ENCODE assay signal across 8 cellular contexts in the genomic region with DNA sequence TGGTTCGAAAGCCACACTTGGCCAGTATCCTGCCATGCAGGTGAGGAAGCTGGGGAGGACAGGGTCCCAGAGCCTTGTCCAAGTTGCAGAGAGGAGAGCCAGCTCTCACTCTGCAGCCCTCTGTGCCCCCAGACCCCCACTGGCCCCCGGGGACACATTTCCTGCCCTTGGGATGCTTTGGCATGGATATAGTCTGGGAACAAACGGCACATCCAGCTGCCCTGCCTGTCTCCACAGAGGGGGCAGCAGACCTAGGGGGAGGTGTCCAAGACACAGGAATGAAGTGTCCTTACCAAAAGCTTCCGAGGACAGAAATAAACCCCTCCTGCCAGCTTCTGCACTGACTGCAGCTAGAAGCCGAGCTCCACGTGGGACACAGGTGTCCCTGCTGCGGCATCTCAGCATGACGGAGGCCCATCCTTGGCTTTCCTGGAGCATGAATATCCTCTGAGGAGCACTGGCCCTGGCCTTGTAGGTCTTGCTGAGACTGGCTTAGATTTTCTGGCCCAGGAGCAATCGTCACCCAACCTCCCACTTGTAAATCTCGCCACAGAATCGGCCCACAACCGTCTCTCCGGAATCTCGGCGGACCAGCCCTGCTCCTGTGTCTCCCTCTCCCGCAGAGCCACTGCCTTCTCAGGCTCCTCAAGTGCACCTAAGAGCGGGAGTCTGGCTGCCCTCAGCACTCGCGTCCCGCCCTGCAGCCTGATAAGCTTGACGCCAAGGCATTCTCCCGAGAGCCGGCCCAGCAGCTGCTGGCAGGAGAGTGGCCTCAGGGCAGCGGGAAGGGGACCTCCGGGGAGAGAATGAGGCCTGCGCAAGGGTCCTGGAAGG. TPM values are rescaled to one million over a fixed set of nuclear protein-coding genes. Genes with fewer than 3 reads are reported as not detected.
A peak's percentile ranks its signal among the peaks of the same experiment; 100 is the strongest.
DNase-seq lines count a peak whose midpoint lies in the region; ATAC-seq and TF ChIP-seq lines count a peak whose summit lies in the region.

No MANE protein-coding gene starts in this region.

- H4K20me1 ChIP-seq in fibroblast of lung (ENCODE audit: control insufficient read depth, extremely low read depth, insufficient read depth, low read length), result no peaks in the 10 kb centered on the region
- H4K20me1 ChIP-seq in neural cell (ENCODE audit: insufficient read depth), result no peaks in the 10 kb centered on the region

- no peaks in the 10 kb centered on the region for H3K9me3 ChIP-seq in fibroblast of lung (ENCODE audit: control insufficient read depth, insufficient read depth, low read depth, low read length)
- H3K9me3 ChIP-seq in neural cell (ENCODE audit: low read length), result no peaks in the 10 kb centered on the region

- POLR2A ChIA-PET in activated B cell treated with CpG ODN at 0.5 μM for 24 hours (lab: Charles Lee), result interaction anchor here (0.6 to 1.6 kb wide), 10 partner anchors 41 to 1151 kb away, joined by 3 to 8 read pairs (median 3); a partner anchor contains a TSS

- H3K27me3 ChIP-seq in fibroblast of lung (ENCODE audit: control insufficient read depth, insufficient read depth, low read length) (no peaks in the 10 kb centered on the region), neural cell (ENCODE audit: insufficient read depth, low read depth, low read length) (no peaks in the 10 kb centered on the region)

- no peak for TF ChIP-seq RAD21 in neural cell (conservative IDR thresholded peaks at IDR 0.05)

- H3K36me3 Mint-ChIP-seq in Calu3 (ENCODE audit: insufficient read depth, unreplicated experiment) (peaks cover 83% of the 10 kb centered on the region), activated B cell treated with CpG ODN at 0.5 μM for 24 hours (ENCODE audit: low read depth) (no peaks in the 10 kb centered on the region)

- no peak for TF ChIP-seq CTCF in Calu3 (IDR thresholded peaks at IDR 0.05; ENCODE audit: unreplicated experiment)
- TF ChIP-seq CTCF in activated B cell treated with CpG ODN at 0.5 μM for 24 hours (IDR thresholded peaks at IDR 0.05), result no peak
- TF ChIP-seq CTCF in fibroblast of lung (conservative IDR thresholded peaks at IDR 0.05 in 1 of 2, IDR thresholded peaks at IDR 0.05 in 1 of 2; ENCODE audit: low read depth in 1 of 2, low read length in 2 of 2), result no peak
- no peak for TF ChIP-seq CTCF in neural cell (IDR thresholded peaks at IDR 0.05; ENCODE audit: poor library complexity, severe bottlenecking)

- ATAC-seq in HG03135 (IDR thresholded peaks at IDR 0.05; ENCODE audit: unreplicated experiment) (peak; percentile 2), activated B cell treated with CpG ODN at 0.5 μM for 24 hours (ENCODE audit: low read depth) (no peak), HG03469 (IDR thresholded peaks at IDR 0.05; ENCODE audit: unreplicated experiment) (no peak)

- peaks cover 6% of the 10 kb centered on the region for H3K36me3 ChIP-seq in fibroblast of lung (ENCODE audit: control insufficient read depth, insufficient read depth, low read length)
- no peaks in the 10 kb centered on the region for H3K36me3 ChIP-seq in neural cell (ENCODE audit: insufficient read depth, low read length)

- TSS peak; percentile 34 for BruUV-seq in Calu3 (replicated peaks; lab: Mats Ljungman, UMichigan)

- H3K4me2 ChIP-seq in fibroblast of lung (ENCODE audit: extremely low read depth, insufficient read depth, low read length) (peak overlapping the region; percentile 98), neural cell (ENCODE audit: low read length) (peak overlapping the region; percentile 92)

- DNase-seq in Calu3 (no peak), activated B cell treated with CpG ODN at 0.5 μM for 24 hours (no peak), fibroblast of lung (ENCODE audit: low read depth in 2 of 2) (peak; percentile 48 to 49), midbrain (lab: John Stamatoyannopoulos, UW) (no peak)
- DNase-seq in activated CD4-positive, CD25-positive, alpha-beta regulatory T cell (lab: John Stamatoyannopoulos, UW), result no peak

- H3K4me3 ChIP-seq in fibroblast of lung (replicated peaks in 1 of 4; ENCODE audit: control extremely low read depth in 1 of 4, insufficient read depth in 1 of 4, low read depth in 3 of 4, low read length in 4 of 4), result peak overlapping the region; percentile 55 to 86 (median 82)
- peak overlapping the region; percentile 97 for H3K4me3 ChIP-seq in neural cell (ENCODE audit: low read length)

- peak overlapping the region; percentile 92 for H3K9ac ChIP-seq in fibroblast of lung (ENCODE audit: insufficient read depth, low read length)
- H3K9ac ChIP-seq in neural cell (ENCODE audit: low read length), result peak overlapping the region; percentile 86

- H2AFZ ChIP-seq in fibroblast of lung (ENCODE audit: low read length), result no peak overlapping the region
- H2AFZ ChIP-seq in neural cell (ENCODE audit: low read depth, low read length), result peak overlapping the region; percentile 14

- intact Hi-C loops in Calu3 (cut with micrococcal nuclease; ENCODE audit: unreplicated experiment), result loop anchor here (10.0 kb wide), 1 partner anchor 108 kb away; a partner anchor contains a TSS
- intact Hi-C loops in activated B cell treated with CpG ODN at 0.5 μM for 24 hours (cut with micrococcal nuclease), result loop anchor here (1.0 to 5.0 kb wide), 11 partner anchors 41 to 1086 kb away; a partner anchor contains a TSS

- no peaks in the 10 kb centered on the region for H3K9me2 ChIP-seq in neural cell (ENCODE audit: insufficient read depth, low read length)

- peaks cover 46% of the 10 kb centered on the region for H3K79me2 ChIP-seq in fibroblast of lung (ENCODE audit: control insufficient read depth, insufficient read depth, low read length)
- peaks cover 16% of the 10 kb centered on the region for H3K79me2 ChIP-seq in neural cell (replicated peaks; ENCODE audit: insufficient read depth, low read length)

- CTCF ChIA-PET in Calu3 (lab: Charles Lee), result interaction anchor here (0.5 to 0.7 kb wide), 3 partner anchors 59 to 612 kb away, joined by 3 to 4 read pairs (median 3); no protein-coding TSS in a partner anchor
- CTCF ChIA-PET in activated B cell treated with CpG ODN at 0.5 μM for 24 hours (lab: Charles Lee), result interaction anchor here (1.3 kb wide), 1 partner anchor 134 kb away, joined by 3 read pairs; no protein-coding TSS in a partner anchor

- no peaks in the 10 kb centered on the region for H3K27me3 Mint-ChIP-seq in Calu3 (ENCODE audit: unreplicated experiment)
- no peaks in the 10 kb centered on the region for H3K27me3 Mint-ChIP-seq in activated B cell treated with CpG ODN at 0.5 μM for 24 hours

- H3K27ac Mint-ChIP-seq in Calu3 (ENCODE audit: unreplicated experiment) (peak overlapping the region; percentile 56), activated B cell treated with CpG ODN at 0.5 μM for 24 hours (peak overlapping the region; percentile 82)

- no peaks in the 10 kb centered on the region for H3F3A ChIP-seq in neural cell (ENCODE audit: insufficient read depth, low read length, poor library complexity, severe bottlenecking)

- H3K4me3 Mint-ChIP-seq in Calu3 (ENCODE audit: low read depth, unreplicated experiment) (peak overlapping the region; percentile 92), activated B cell treated with CpG ODN at 0.5 μM for 24 hours (peak overlapping the region; percentile 86)

- H3K4me1 Mint-ChIP-seq in Calu3 (ENCODE audit: low read depth, unreplicated experiment), result peaks cover 38% of the 10 kb centered on the region
- H3K4me1 Mint-ChIP-seq in activated B cell treated with CpG ODN at 0.5 μM for 24 hours, result peaks cover 43% of the 10 kb centered on the region

- H3K9me3 Mint-ChIP-seq in Calu3 (ENCODE audit: low read depth, unreplicated experiment), result no peaks in the 10 kb centered on the region
- H3K9me3 Mint-ChIP-seq in activated B cell treated with CpG ODN at 0.5 μM for 24 hours, result no peaks in the 10 kb centered on the region

- peak overlapping the region; percentile 90 for H3K27ac ChIP-seq in fibroblast of lung (ENCODE audit: insufficient read depth, low read length)
- H3K27ac ChIP-seq in neural cell (ENCODE audit: low read length), result peak overlapping the region; percentile 86

- H3K4me1 ChIP-seq in fibroblast of lung (ENCODE audit: control insufficient read depth, extremely low read depth, insufficient read depth, low read length), result peaks cover 14% of the 10 kb centered on the region

- no peak for TF ChIP-seq EP300 in neural cell (conservative IDR thresholded peaks at IDR 0.05; ENCODE audit: poor library complexity, severe bottlenecking)

TF ChIP-seq in neural cell, 6 proteins besides CTCF, POLR2A, EP300 and RAD21 (continues in another document):
- TF ChIP-seq MXI1 (conservative IDR thresholded peaks at IDR 0.05; ENCODE audit: poor library complexity, severe bottlenecking), result no peak

RNA-seq across cellular contexts. Expression of a gene that starts 1.1 kb away (rescaled TPM):
- total RNA-seq in Calu3 (2022) (108 and 120 TPM in 2 replicates), activated B cell treated with CpG ODN at 0.5 μM for 24 hours (77.0 and 95.1 TPM in 2 replicates), fibroblast of lung (16.4 and 21.3 TPM in 2 replicates)
- polyA plus RNA-seq in fibroblast of lung (4.1 and 7.8 TPM in 2 replicates), neural cell (11.5 and 15.6 TPM in 2 replicates)
- 11.5 and 21.2 TPM in 2 replicates for polyA plus RNA-seq in fibroblast of lung (2012)
- polyA minus RNA-seq in fibroblast of lung (ENCODE audit: low replicate concordance) (9.6 and 15.3 TPM in 2 replicates), neural cell (19.0 and 21.2 TPM in 2 replicates)

RNA-seq across cellular contexts. Expression of a gene that starts 33.8 kb away (rescaled TPM):
- not detected in 2 replicates for total RNA-seq in Calu3 (2022)
- total RNA-seq in activated B cell treated with CpG ODN at 0.5 μM for 24 hours, result not detected in 2 replicates
- total RNA-seq in fibroblast of lung, result not detected in 2 replicates
- not detected in 2 replicates for polyA plus RNA-seq in fibroblast of lung
- polyA plus RNA-seq in fibroblast of lung (2012), result not detected in 2 replicates
- not detected in 2 replicates for polyA minus RNA-seq in fibroblast of lung (ENCODE audit: low replicate concordance)
- not detected in 2 replicates for polyA plus RNA-seq in neural cell
- not detected in 2 replicates for polyA minus RNA-seq in neural cell

RNA-seq across cellular contexts. Expression of a gene that starts 40.4 kb away (rescaled TPM):
- not detected in 2 replicates for total RNA-seq in Calu3 (2022)
- total RNA-seq in activated B cell treated with CpG ODN at 0.5 μM for 24 hours, result 0.83 and 1.0 TPM in 2 replicates
- 2.1 and 3.3 TPM in 2 replicates for total RNA-seq in fibroblast of lung
- polyA plus RNA-seq in fibroblast of lung, result 0.34 and 0.66 TPM in 2 replicates
- 1.0 and 1.5 TPM in 2 replicates for polyA plus RNA-seq in fibroblast of lung (2012)
- 0.30 and 0.63 TPM in 2 replicates for polyA minus RNA-seq in fibroblast of lung (ENCODE audit: low replicate concordance)
- not detected in 2 replicates for polyA plus RNA-seq in neural cell
- polyA minus RNA-seq in neural cell, result not detected in 2 replicates

RNA-seq across cellular contexts. Expression of a gene that starts 43.4 kb away (rescaled TPM):
- total RNA-seq in Calu3 (2022) (101 and 106 TPM in 2 replicates), activated B cell treated with CpG ODN at 0.5 μM for 24 hours (46.7 and 53.1 TPM in 2 replicates), fibroblast of lung (20.5 and 22.3 TPM in 2 replicates)
- polyA plus RNA-seq in fibroblast of lung (11.2 and 13.0 TPM in 2 replicates), neural cell (69.2 and 78.8 TPM in 2 replicates)
- polyA plus RNA-seq in fibroblast of lung (2012), result 14.7 and 21.0 TPM in 2 replicates
- polyA minus RNA-seq in fibroblast of lung (ENCODE audit: low replicate concordance) (26.8 and 47.5 TPM in 2 replicates), neural cell (29.6 and 39.7 TPM in 2 replicates)

Comparison
In these comparisons a context has a peak if more than half of its experiments do, and no peak if none do; other contexts are left out.
1. DNase-seq: peak in fibroblast of lung (2 of 2); none in Calu3 (single experiment), activated B cell treated with CpG ODN at 0.5 μM for 24 hours (single experiment), midbrain (single experiment) and activated CD4-positive, CD25-positive, alpha-beta regulatory T cell (0 of 4).